19 cellular contexts compared by ENCODE assay signal in genomic region chr15:47116698-47117097, GRCh38.
"Had no signal": no experiment of that assay in that cellular context is flagged by ENCODE, and none has a peak within 500 bp of the region (broad histone marks: within the 10 kb centered on the region; RNA-seq: fewer than 3 reads in every experiment).

No MANE protein-coding gene starts in this region.

- H3K4me3 Mint-ChIP-seq: immature natural killer cell; memory B cell; naive B cell; nephron; stimulated activated naive B cell treated with anti-CD40 and anti-IgM and Interleukin-4, amounts not matched to agents 10 μg/mL and 1 μg/mL and 100 μg/mL, for 72 hours; stimulated activated naive CD8-positive, alpha-beta T cell treated with anti-CD3 and anti-CD28 coated beads, Interleukin-15, amount 100 ng/mL, for 72 hours had no signal

- H3K9me3 ChIP-seq: lower lobe of right lung, neutrophil, testis had no signal

- H3K36me3 ChIP-seq: gastroesophageal sphincter, left lung, lower lobe of right lung, neutrophil, tibial nerve had no signal

- H3K27ac ChIP-seq: coronary artery, gastroesophageal sphincter, left lung, lower lobe of right lung, neutrophil, testis, tibial nerve had no signal

- H3K4me3 ChIP-seq: coronary artery, gastroesophageal sphincter, left lung, lower lobe of right lung, testis, tibial nerve had no signal

- H3K4me1 Mint-ChIP-seq: immature natural killer cell; memory B cell; naive B cell; nephron; stimulated activated naive B cell treated with anti-CD40 and anti-IgM and Interleukin-4, amounts not matched to agents 10 μg/mL and 1 μg/mL and 100 μg/mL, for 72 hours; stimulated activated naive CD8-positive, alpha-beta T cell treated with anti-CD3 and anti-CD28 coated beads, Interleukin-15, amount 100 ng/mL, for 72 hours had no signal

- DNase-seq: effector CD4-positive, alpha-beta T cell; immature natural killer cell; left lung; lower lobe of right lung; midbrain; naive B cell; stimulated activated CD4-positive, alpha-beta T cell treated with anti-CD3 and anti-CD28 coated beads, Interleukin-2, amount 100 ng/mL, for 24 hours; stimulated activated CD4-positive, alpha-beta T cell treated with anti-CD3 and anti-CD28 coated beads, Interleukin-4, amount 100 ng/mL, for 4 hours; stimulated activated naive B cell treated with anti-CD40 and anti-IgM and Interleukin-4, amounts not matched to agents 10 μg/mL and 1 μg/mL and 100 μg/mL, for 72 hours; stimulated activated naive CD8-positive, alpha-beta T cell treated with anti-CD3 and anti-CD28 coated beads, Interleukin-15, amount 100 ng/mL, for 72 hours; testis had no signal

- H3K36me3 Mint-ChIP-seq: immature natural killer cell; memory B cell; naive B cell; stimulated activated naive B cell treated with anti-CD40 and anti-IgM and Interleukin-4, amounts not matched to agents 10 μg/mL and 1 μg/mL and 100 μg/mL, for 72 hours had no signal

- H3K27ac Mint-ChIP-seq: immature natural killer cell; memory B cell; naive B cell; nephron; stimulated activated naive B cell treated with anti-CD40 and anti-IgM and Interleukin-4, amounts not matched to agents 10 μg/mL and 1 μg/mL and 100 μg/mL, for 72 hours; stimulated activated naive CD8-positive, alpha-beta T cell treated with anti-CD3 and anti-CD28 coated beads, Interleukin-15, amount 100 ng/mL, for 72 hours had no signal

- H3K27me3 ChIP-seq: gastroesophageal sphincter, left lung, neutrophil, testis, tibial nerve had no signal

- H3K27me3 Mint-ChIP-seq: memory B cell; naive B cell; stimulated activated naive B cell treated with anti-CD40 and anti-IgM and Interleukin-4, amounts not matched to agents 10 μg/mL and 1 μg/mL and 100 μg/mL, for 72 hours; stimulated activated naive CD8-positive, alpha-beta T cell treated with anti-CD3 and anti-CD28 coated beads, Interleukin-15, amount 100 ng/mL, for 72 hours had no signal

- H3K4me1 ChIP-seq: gastroesophageal sphincter, left lung, lower lobe of right lung, testis, tibial nerve had no signal

- ATAC-seq: esophagus mucosa; gastroesophageal sphincter; left lung; lower lobe of right lung; sciatic nerve; stimulated activated naive B cell treated with anti-CD40 and anti-IgM and Interleukin-4, amounts not matched to agents 10 μg/mL and 1 μg/mL and 100 μg/mL, for 72 hours; stimulated activated naive CD8-positive, alpha-beta T cell treated with anti-CD3 and anti-CD28 coated beads, Interleukin-15, amount 100 ng/mL, for 72 hours had no signal
